8 cellular contexts compared by ENCODE assay signal in genomic region chr4:8201341-8201781, GRCh38. TPM values are rescaled to one million over a fixed set of nuclear protein-coding genes. Genes with fewer than 3 reads are reported as not detected.
A peak's percentile ranks its signal among the peaks of the same experiment; 100 is the strongest.
DNase-seq lines count a peak whose midpoint lies in the region; ATAC-seq and TF ChIP-seq lines count a peak whose summit lies in the region.

No MANE protein-coding gene starts in this region.

- no peaks in the 10 kb centered on the region for H3K27me3 ChIP-seq in subcutaneous abdominal adipose tissue (ENCODE audit: control insufficient read depth in 5 of 5, insufficient read depth in 4 of 5, low read length in 5 of 5)

- H3K4me3 ChIP-seq in fibroblast of villous mesenchyme (ENCODE audit: low read depth, low read length), result peak overlapping the region; percentile 66
- peak overlapping the region; percentile 61 to 80 (median 67) for H3K4me3 ChIP-seq in subcutaneous abdominal adipose tissue (ENCODE audit: low read depth in 1 of 5, low read length in 5 of 5)

- H3K9ac ChIP-seq in subcutaneous abdominal adipose tissue (ENCODE audit: low read length in 5 of 5), result peak overlapping the region in 3 of 5 donors; percentile 26 to 81 (median 80)

- H3K36me3 ChIP-seq in subcutaneous abdominal adipose tissue (ENCODE audit: control insufficient read depth in 5 of 5, insufficient read depth in 5 of 5, low read length in 5 of 5), result peaks cover 0 to 22% (median 0%) of the 10 kb centered on the region in 5 donors

- TF ChIP-seq CTCF in fibroblast of villous mesenchyme (IDR thresholded peaks at IDR 0.05; ENCODE audit: insufficient read depth, low read depth, low read length), result no peak

- peak; percentile 29 for ATAC-seq in GM18861 (IDR thresholded peaks at IDR 0.05; ENCODE audit: unreplicated experiment)
- peak; percentile 19 for ATAC-seq in HG02981 (IDR thresholded peaks at IDR 0.05; ENCODE audit: unreplicated experiment)
- no peak for ATAC-seq in GM18858 (IDR thresholded peaks at IDR 0.05; ENCODE audit: unreplicated experiment)

- peaks cover 12 to 72% (median 61%) of the 10 kb centered on the region in 5 donors for H3K4me1 ChIP-seq in subcutaneous abdominal adipose tissue (ENCODE audit: control insufficient read depth in 5 of 5, insufficient read depth in 5 of 5, low read length in 5 of 5)

- H3K9me3 ChIP-seq in subcutaneous abdominal adipose tissue (ENCODE audit: control insufficient read depth in 5 of 5, low read length in 5 of 5), result no peaks in the 10 kb centered on the region

- DNase-seq in activated CD4-positive, alpha-beta T cell treated with anti-CD3 and anti-CD28 coated beads for 48 hours, result peak; percentile 42
- DNase-seq in fibroblast of villous mesenchyme (ENCODE audit: low read depth) (no peak), NCI-H2107 treated with DMSO at 0.1 percent for 48 hours (lab: John Stamatoyannopoulos, UW; ENCODE audit: unreplicated experiment) (no peak), Ammon's horn (ENCODE audit: low spot score) (no peak)

- peak overlapping the region; percentile 41 for H3K27ac ChIP-seq in subcutaneous abdominal adipose tissue (ENCODE audit: low read depth, low read length)

RNA-seq across cellular contexts. Expression of gene SH3TC1, which starts 2.3 kb away (rescaled TPM):
- total RNA-seq in fibroblast of villous mesenchyme, result 3.9 and 13.9 TPM in 2 replicates

RNA-seq across cellular contexts. Expression of gene ABLIM2, which starts 42.7 kb away (rescaled TPM):
- under 0.01 TPM in 1 of 2 replicates, not detected in the other for total RNA-seq in fibroblast of villous mesenchyme
